In the genomic region with DNA sequence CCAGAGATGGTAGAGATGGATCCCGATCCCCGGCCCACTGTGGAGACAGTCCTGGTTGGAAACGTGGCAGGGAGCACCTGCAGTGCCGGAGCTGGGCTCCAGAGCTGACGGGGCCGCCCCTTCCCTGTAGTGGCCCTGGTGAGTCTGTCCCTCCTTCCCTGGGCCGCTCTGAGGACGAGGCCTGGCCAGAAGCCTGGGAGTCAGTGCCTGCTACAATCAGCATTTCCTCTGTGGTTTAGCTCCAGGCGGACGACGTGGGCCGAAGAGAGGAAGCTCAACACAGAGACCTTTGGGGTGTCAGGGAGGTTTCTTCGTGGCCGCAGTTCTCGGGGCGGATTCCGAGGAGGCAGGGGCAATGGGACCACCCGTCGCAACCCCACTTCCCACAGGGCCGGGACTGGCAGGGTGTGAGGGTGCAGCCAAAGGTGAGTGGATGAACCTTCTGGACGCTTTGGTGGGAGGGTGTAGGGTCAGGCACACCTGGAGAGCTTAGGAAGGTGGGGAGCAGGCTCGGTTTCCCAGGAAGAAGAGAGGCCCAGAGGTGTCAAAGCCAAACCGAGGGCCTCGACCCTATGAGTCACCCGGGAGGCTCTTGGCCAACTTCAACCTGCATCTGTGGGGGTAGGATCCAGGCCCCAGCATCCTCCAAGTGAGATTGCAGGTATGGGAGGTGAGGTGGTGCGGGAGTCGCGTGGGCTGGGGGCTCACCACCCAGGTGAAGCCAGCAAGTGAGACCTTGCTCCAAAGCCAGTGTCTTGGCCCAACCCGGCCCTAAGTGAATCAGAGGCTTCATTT, we compare ENCODE assay signal across 1 cellular context.
TF ChIP-seq lines count a peak whose summit lies in the region.

No MANE protein-coding gene starts in this region.

TF ChIP-seq in HepG2, 621 proteins besides CTCF, POLR2A, EP300 and RAD21:
- TF ChIP-seq, protein P1, sequence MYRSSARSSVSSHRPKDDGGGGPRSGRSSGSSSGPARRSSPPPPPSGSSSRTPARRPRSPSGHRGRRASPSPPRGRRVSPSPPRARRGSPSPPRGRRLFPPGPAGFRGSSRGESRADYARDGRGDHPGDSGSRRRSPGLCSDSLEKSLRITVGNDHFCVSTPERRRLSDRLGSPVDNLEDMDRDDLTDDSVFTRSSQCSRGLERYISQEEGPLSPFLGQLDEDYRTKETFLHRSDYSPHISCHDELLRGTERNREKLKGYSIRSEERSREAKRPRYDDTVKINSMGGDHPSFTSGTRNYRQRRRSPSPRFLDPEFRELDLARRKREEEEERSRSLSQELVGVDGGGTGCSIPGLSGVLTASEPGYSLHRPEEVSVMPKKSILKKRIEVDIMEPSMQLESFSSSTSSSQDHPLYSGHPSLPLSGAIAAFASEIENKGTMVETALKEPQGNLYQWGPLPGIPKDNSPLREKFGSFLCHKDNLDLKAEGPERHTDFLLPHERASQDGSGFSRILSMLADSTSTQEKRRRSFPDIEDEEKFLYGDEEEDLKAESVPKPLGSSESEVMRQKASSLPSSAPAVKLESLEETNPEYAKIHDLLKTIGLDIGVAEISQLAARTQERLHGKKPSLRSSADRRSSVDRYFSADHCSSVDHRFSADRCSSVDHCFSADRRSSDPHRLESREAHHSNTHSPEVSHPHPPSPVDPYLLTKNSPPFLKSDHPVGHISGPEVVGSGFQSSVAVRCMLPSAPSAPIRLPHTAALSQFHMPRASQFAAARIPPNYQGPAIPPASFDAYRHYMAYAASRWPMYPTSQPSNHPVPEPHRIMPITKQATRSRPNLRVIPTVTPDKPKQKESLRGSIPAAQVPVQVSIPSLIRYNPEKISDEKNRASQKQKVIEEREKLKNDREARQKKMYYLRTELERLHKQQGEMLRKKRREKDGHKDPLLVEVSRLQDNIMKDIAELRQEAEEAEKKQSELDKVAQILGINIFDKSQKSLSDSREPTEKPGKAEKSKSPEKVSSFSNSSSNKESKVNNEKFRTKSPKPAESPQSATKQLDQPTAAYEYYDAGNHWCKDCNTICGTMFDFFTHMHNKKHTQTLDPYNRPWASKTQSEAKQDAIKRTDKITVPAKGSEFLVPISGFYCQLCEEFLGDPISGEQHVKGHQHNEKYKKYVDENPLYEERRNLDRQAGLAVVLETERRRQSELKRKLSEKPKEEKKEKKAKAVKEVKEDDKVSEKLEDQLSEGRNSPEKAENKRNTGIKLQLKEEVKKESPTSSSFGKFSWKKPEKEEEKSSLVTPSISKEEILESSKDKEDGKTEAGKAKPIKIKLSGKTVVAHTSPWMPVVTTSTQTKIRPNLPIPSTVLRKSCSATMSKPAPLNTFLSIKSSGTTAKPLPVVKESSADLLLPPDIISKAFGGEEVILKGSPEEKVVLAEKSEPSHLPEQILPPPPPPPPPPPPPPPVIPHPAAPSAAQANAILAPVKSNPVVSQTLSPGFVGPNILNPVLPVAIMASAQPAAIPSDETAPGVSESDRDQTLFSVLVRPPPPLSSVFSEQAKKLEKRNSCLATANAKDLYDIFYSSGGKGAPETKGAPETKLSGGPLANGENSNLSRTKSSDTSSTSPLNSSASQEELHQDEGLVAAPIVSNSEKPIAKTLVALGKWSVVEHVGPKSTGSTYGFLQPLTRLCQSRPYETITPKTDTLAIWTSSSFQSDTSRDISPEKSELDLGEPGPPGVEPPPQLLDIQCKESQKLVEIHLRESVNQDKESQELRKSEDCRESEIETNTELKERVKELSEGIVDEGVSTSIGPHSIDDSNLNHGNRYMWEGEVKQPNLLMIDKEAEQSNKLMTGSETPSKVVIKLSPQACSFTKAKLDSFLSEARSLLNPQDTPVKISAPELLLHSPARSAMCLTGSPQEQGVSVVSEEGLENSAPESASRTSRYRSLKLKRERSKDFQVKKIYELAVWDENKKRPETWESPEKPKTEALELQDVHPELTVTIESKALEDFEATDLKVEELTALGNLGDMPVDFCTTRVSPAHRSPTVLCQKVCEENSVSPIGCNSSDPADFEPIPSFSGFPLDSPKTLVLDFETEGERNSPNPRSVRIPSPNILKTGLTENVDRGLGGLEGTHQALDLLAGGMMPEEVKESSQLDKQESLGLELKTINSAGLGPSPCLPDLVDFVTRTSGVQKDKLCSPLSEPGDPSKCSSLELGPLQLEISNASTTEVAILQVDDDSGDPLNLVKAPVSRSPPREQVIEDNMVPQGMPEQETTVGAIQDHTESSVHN (CRISPR knock-in tag; IDR thresholded peaks at IDR 0.05): 0 out of 2 replicates have a peak, but pooled peaks have one; percentile 32
- TF ChIP-seq POLR2AphosphoS5 (IDR thresholded peaks at IDR 0.05; ENCODE audit: low read depth, low read length) (0 out of 2 replicates have a peak, but pooled peaks have one; percentile 12), NRL (CRISPR knock-in tag; IDR thresholded peaks at IDR 0.05; ENCODE audit: borderline replicate concordance) (peak; percentile 60; the same call in 1 of the 2 replicates), ZZZ3 (CRISPR knock-in tag; IDR thresholded peaks at IDR 0.05; ENCODE audit: borderline replicate concordance) (0 out of 2 replicates have a peak, but pooled peaks have one; percentile 42), RBFOX2 (IDR thresholded peaks at IDR 0.05; ENCODE audit: low read depth, low read length) (0 out of 2 replicates have a peak, but pooled peaks have one; percentile 23), TBL1XR1 (IDR thresholded peaks at IDR 0.05; ENCODE audit: borderline replicate concordance, low read length, partially characterized antibody) (no peak), AGO2 (optimal IDR thresholded peaks at IDR 0.05; ENCODE audit: low read depth, low read length) (peak; percentile 74), ELF4 (CRISPR knock-in tag; IDR thresholded peaks at IDR 0.05; ENCODE audit: borderline replicate concordance) (no peak), ZSCAN12 (CRISPR knock-in tag; IDR thresholded peaks at IDR 0.05) (no peak), SP4 (CRISPR knock-in tag; IDR thresholded peaks at IDR 0.05) (no peak), AGO1 (IDR thresholded peaks at IDR 0.05; ENCODE audit: low read depth, low read length, poor library complexity, severe bottlenecking) (peak; percentile 41), SRF (IDR thresholded peaks at IDR 0.05; ENCODE audit: low read depth, low read length) (no peak), ZNF883 (CRISPR knock-in tag; IDR thresholded peaks at IDR 0.05; ENCODE audit: not compliant biosample characterization) (peak; percentile 49)
- TF ChIP-seq, protein P2, sequence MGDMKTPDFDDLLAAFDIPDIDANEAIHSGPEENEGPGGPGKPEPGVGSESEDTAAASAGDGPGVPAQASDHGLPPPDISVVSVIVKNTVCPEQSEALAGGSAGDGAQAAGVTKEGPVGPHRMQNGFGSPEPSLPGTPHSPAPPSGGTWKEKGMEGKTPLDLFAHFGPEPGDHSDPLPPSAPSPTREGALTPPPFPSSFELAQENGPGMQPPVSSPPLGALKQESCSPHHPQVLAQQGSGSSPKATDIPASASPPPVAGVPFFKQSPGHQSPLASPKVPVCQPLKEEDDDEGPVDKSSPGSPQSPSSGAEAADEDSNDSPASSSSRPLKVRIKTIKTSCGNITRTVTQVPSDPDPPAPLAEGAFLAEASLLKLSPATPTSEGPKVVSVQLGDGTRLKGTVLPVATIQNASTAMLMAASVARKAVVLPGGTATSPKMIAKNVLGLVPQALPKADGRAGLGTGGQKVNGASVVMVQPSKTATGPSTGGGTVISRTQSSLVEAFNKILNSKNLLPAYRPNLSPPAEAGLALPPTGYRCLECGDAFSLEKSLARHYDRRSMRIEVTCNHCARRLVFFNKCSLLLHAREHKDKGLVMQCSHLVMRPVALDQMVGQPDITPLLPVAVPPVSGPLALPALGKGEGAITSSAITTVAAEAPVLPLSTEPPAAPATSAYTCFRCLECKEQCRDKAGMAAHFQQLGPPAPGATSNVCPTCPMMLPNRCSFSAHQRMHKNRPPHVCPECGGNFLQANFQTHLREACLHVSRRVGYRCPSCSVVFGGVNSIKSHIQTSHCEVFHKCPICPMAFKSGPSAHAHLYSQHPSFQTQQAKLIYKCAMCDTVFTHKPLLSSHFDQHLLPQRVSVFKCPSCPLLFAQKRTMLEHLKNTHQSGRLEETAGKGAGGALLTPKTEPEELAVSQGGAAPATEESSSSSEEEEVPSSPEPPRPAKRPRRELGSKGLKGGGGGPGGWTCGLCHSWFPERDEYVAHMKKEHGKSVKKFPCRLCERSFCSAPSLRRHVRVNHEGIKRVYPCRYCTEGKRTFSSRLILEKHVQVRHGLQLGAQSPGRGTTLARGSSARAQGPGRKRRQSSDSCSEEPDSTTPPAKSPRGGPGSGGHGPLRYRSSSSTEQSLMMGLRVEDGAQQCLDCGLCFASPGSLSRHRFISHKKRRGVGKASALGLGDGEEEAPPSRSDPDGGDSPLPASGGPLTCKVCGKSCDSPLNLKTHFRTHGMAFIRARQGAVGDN (CRISPR knock-in tag; IDR thresholded peaks at IDR 0.05): peak; percentile 23
